Comparison of ENCODE assay signal across 11 cellular contexts in genomic region chr4:128355301-128355700, GRCh38.
DNase-seq lines count a peak whose midpoint lies in the region; ATAC-seq and TF ChIP-seq lines count a peak whose summit lies in the region.
"Had no signal": no experiment of that assay in that cellular context is flagged by ENCODE, and none has a peak within 500 bp of the region (broad histone marks: within the 10 kb centered on the region; RNA-seq: fewer than 3 reads in every experiment).

No MANE protein-coding gene starts in this region.

- peak overlapping the region; percentile 30 for H3K4me3 ChIP-seq in epithelial cell of proximal tubule (ENCODE audit: low read depth, low read length)
- H3K4me3 ChIP-seq: lower lobe of right lung had no signal

- intact Hi-C loops in posterior cingulate gyrus (cut with DNase I) = no loop called here

- TF ChIP-seq CTCF in epithelial cell of proximal tubule (conservative IDR thresholded peaks at IDR 0.05; ENCODE audit: low read depth, low read length) = no peak

- peak; percentile 91 for ATAC-seq in GM19452 (IDR thresholded peaks at IDR 0.05; ENCODE audit: unreplicated experiment)
- ATAC-seq: lower lobe of right lung had no signal

- DNase-seq in A172 (ENCODE audit: low spot score) = peak; percentile 40
- peak; percentile 26 for DNase-seq in HT1080 (ENCODE audit: low read depth)
- DNase-seq in epithelial cell of proximal tubule (ENCODE audit: low read depth) = peak; percentile 89
- DNase-seq in GM19240 (ENCODE audit: insufficient read length, low spot score) = no peak
- DNase-seq in posterior cingulate gyrus = no peak
- DNase-seq in central memory CD4-positive, alpha-beta T cell = no peak
- no peak for DNase-seq in OCI-M2 (lab: John Stamatoyannopoulos, UW; ENCODE audit: unreplicated experiment)
- DNase-seq: cerebellar nuclear complex, lower lobe of right lung, NCI-H1436 had no signal

Comparison
In these comparisons a context has a peak if more than half of its experiments do, and no peak if none do; other contexts are left out.
1. DNase-seq: peak in A172 (single experiment), HT1080 (single experiment) and epithelial cell of proximal tubule (single experiment); none in GM19240 (single experiment), posterior cingulate gyrus (0 of 10), central memory CD4-positive, alpha-beta T cell (single experiment) and OCI-M2 (single experiment).